10 cellular contexts compared by ENCODE assay signal in genomic region chr10:1149793-1150637, GRCh38.
A peak's percentile ranks its signal among the peaks of the same experiment; 100 is the strongest.
DNase-seq lines count a peak whose midpoint lies in the region; FAIRE-seq and TF ChIP-seq lines count a peak whose summit lies in the region.
"Had no signal": no experiment of that assay in that cellular context is flagged by ENCODE, and none has a peak within 500 bp of the region (broad histone marks: within the 10 kb centered on the region; RNA-seq: fewer than 3 reads in every experiment).

No MANE protein-coding gene starts in this region.

- no peak overlapping the region for H3K4me3 ChIP-seq in fibroblast of pulmonary artery (replicated peaks; ENCODE audit: low read depth, low read length)
- no peak overlapping the region for H3K4me3 ChIP-seq in neural cell (ENCODE audit: low read length)
- H3K4me3 ChIP-seq in SJCRH30, result no peak overlapping the region
- H3K4me3 ChIP-seq: smooth muscle cell had no signal

- no peaks in the 10 kb centered on the region for H3F3A ChIP-seq in neural cell (ENCODE audit: insufficient read depth, low read length, poor library complexity, severe bottlenecking)

- peak; percentile 13 for DNase-seq in HT1080 (ENCODE audit: low read depth)
- DNase-seq in SK-N-DZ (ENCODE audit: low spot score), result peak; percentile 57
- DNase-seq in fibroblast of pulmonary artery (ENCODE audit: low read depth), result peak; percentile 54
- no peak for DNase-seq in SHP77 treated with DMSO at 0.1 percent for 48 hours (lab: John Stamatoyannopoulos, UW)
- no peak for DNase-seq in urothelium cell line (ENCODE audit: low spot score)
- DNase-seq in SJCRH30, result no peak
- DNase-seq: NCI-H510A had no signal

- H3K4me1 ChIP-seq in SJCRH30, result no peaks in the 10 kb centered on the region

- TF ChIP-seq EP300 in neural cell (conservative IDR thresholded peaks at IDR 0.05; ENCODE audit: poor library complexity, severe bottlenecking), result peak; percentile 45

- H3K9ac ChIP-seq in neural cell (ENCODE audit: low read length), result no peak overlapping the region

- no peaks in the 10 kb centered on the region for H3K9me3 ChIP-seq in neural cell (ENCODE audit: low read length)
- H3K9me3 ChIP-seq in SJCRH30 (replicated peaks), result no peaks in the 10 kb centered on the region

- no peak for TF ChIP-seq CTCF in fibroblast of pulmonary artery (IDR thresholded peaks at IDR 0.05; ENCODE audit: low read length, missing control alignments)
- no peak for TF ChIP-seq CTCF in neural cell (IDR thresholded peaks at IDR 0.05; ENCODE audit: poor library complexity, severe bottlenecking)

- H2AFZ ChIP-seq in neural cell (ENCODE audit: low read depth, low read length), result no peak overlapping the region

- H3K9me2 ChIP-seq in neural cell (ENCODE audit: insufficient read depth, low read length), result no peaks in the 10 kb centered on the region

- no peak for FAIRE-seq in urothelium cell line (lab: Jason Lieb, UNC)
- FAIRE-seq: colon had no signal

- no peak overlapping the region for H3K4me2 ChIP-seq in neural cell (ENCODE audit: low read length)
- H3K4me2 ChIP-seq: smooth muscle cell had no signal

- H3K36me3 ChIP-seq in neural cell (ENCODE audit: insufficient read depth, low read length), result no peaks in the 10 kb centered on the region
- no peaks in the 10 kb centered on the region for H3K36me3 ChIP-seq in SJCRH30

- no peaks in the 10 kb centered on the region for H4K20me1 ChIP-seq in neural cell (ENCODE audit: insufficient read depth)

- H3K27me3 ChIP-seq in neural cell (ENCODE audit: insufficient read depth, low read depth, low read length), result no peaks in the 10 kb centered on the region
- no peaks in the 10 kb centered on the region for H3K27me3 ChIP-seq in SJCRH30

- no peaks in the 10 kb centered on the region for H3K79me2 ChIP-seq in neural cell (replicated peaks; ENCODE audit: insufficient read depth, low read length)

- peak; percentile 9 for TF ChIP-seq RAD21 in neural cell (conservative IDR thresholded peaks at IDR 0.05)

- peak overlapping the region; percentile 34 for H3K27ac ChIP-seq in neural cell (ENCODE audit: low read length)
- H3K27ac ChIP-seq in SJCRH30, result no peak overlapping the region

TF ChIP-seq in neural cell, 6 proteins besides CTCF, POLR2A, EP300 and RAD21:
- no peak for TF ChIP-seq MXI1 (conservative IDR thresholded peaks at IDR 0.05; ENCODE audit: poor library complexity, severe bottlenecking)
- no peak for TF ChIP-seq SMC3 (conservative IDR thresholded peaks at IDR 0.05; ENCODE audit: poor library complexity)
- no peak for TF ChIP-seq REST (IDR thresholded peaks at IDR 0.05; ENCODE audit: borderline replicate concordance)
- no peak for TF ChIP-seq EZH2 (IDR thresholded peaks at IDR 0.05; ENCODE audit: borderline replicate concordance, insufficient read depth, low read length, poor library complexity, severe bottlenecking)
- no peak for TF ChIP-seq TAF1 (IDR thresholded peaks at IDR 0.05; ENCODE audit: low read depth)
- peak; percentile 35 for TF ChIP-seq POLR2AphosphoS5 (IDR thresholded peaks at IDR 0.05)

Comparison
In these comparisons a context has a peak if more than half of its experiments do, and no peak if none do; other contexts are left out.
1. DNase-seq: peak in HT1080 (single experiment), SK-N-DZ (single experiment) and fibroblast of pulmonary artery (single experiment); none in SHP77 treated with DMSO at 0.1 percent for 48 hours (single experiment), urothelium cell line (single experiment) and SJCRH30 (0 of 2).